In the genomic region with DNA sequence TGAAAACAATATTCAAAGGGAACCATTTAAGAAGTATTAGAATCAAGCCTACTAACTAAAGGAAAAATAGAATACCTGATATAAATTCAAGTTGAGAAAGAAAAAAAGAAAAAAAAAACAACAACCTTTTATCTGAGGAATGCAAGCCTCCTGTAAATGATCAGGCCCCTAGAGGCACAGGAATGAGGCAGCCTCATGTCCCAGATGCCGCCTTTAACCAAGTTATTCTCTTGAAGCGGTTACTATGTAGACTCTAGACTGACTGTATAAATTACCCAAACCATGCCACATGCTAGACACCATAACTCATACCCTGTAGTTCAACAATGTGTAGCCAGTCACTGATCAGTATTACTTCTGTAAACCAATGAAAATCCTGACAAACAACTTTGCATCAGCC, we compare ENCODE assay signal across 19 cellular contexts.
DNase-seq lines count a peak whose midpoint lies in the region; FAIRE-seq and TF ChIP-seq lines count a peak whose summit lies in the region.
"Had no signal": no experiment of that assay in that cellular context is flagged by ENCODE, and none has a peak within 500 bp of the region (broad histone marks: within the 10 kb centered on the region; RNA-seq: fewer than 3 reads in every experiment).

No MANE protein-coding gene starts in this region.

- H2BK120ac ChIP-seq in H1 (replicated peaks; ENCODE audit: low read depth, low read length), result no peak overlapping the region

- no peak overlapping the region for H3K23ac ChIP-seq in H1 (ENCODE audit: insufficient read length)

- CTCF ChIA-PET in H1 (lab: Charles Lee; ENCODE audit: partially characterized antibody), result interaction anchor here (1.1 kb wide), 1 partner anchor 11 kb away, joined by 5 read pairs; no protein-coding TSS in a partner anchor

- H3K27ac ChIP-seq in H1 (ENCODE audit: low read depth, low read length) (no peak overlapping the region), right atrium auricular region (no peak overlapping the region)
- H3K27ac ChIP-seq: BLaER1 had no signal

- TF ChIP-seq CTCF in H1 (IDR thresholded peaks at IDR 0.05; ENCODE audit: control extremely low read depth in 1 of 3, insufficient read depth in 1 of 3, low read depth in 1 of 3, low read length in 3 of 3) (no peak), mesothelial cell of epicardium (IDR thresholded peaks at IDR 0.05; ENCODE audit: unreplicated experiment) (no peak), right atrium auricular region (IDR thresholded peaks at IDR 0.05) (no peak)

- H3K79me1 ChIP-seq in H1 (ENCODE audit: low read depth, low read length), result no peaks in the 10 kb centered on the region

- H2BK5ac ChIP-seq in H1 (ENCODE audit: low read depth, low read length), result no peak overlapping the region

- no peak overlapping the region for H3K18ac ChIP-seq in H1 (ENCODE audit: extremely low read depth, low read length)

- no peak overlapping the region for H2BK20ac ChIP-seq in H1 (ENCODE audit: low read length)

- H3K4me1 ChIP-seq in ES-I3 (ENCODE audit: insufficient read depth, low read length) (peaks cover 8% of the 10 kb centered on the region), H1 (replicated peaks in 1 of 4; ENCODE audit: control insufficient read depth in 3 of 4, insufficient read depth in 4 of 4, low read length in 3 of 4) (peaks cover 0 to 3% (median 0%) of the 10 kb centered on the region in 4 experiments; a peak in 1 of 7 replicates), right atrium auricular region (no peaks in the 10 kb centered on the region)
- H3K4me1 ChIP-seq: BLaER1 had no signal

- no peaks in the 10 kb centered on the region for H3K79me2 ChIP-seq in H1 (ENCODE audit: control insufficient read depth in 1 of 2, insufficient read depth in 2 of 2, low read length in 2 of 2)

- no peak overlapping the region for H4K5ac ChIP-seq in H1 (ENCODE audit: insufficient read length, low read depth, low read length)

- H3K9me3 ChIP-seq in ES-I3 (ENCODE audit: control insufficient read depth, insufficient read depth, low read length) (no peaks in the 10 kb centered on the region), H1 (ENCODE audit: insufficient read depth in 2 of 2, low read depth in 1 of 2, low read length in 1 of 2) (no peaks in the 10 kb centered on the region), right atrium auricular region (no peaks in the 10 kb centered on the region)
- H3K9me3 ChIP-seq: BLaER1, HAP-1 had no signal

- POLR2A ChIA-PET in H1 (lab: Charles Lee; ENCODE audit: partially characterized antibody), result interaction anchor here (1.0 kb wide), 1 partner anchor 10 kb away, joined by 3 read pairs; no protein-coding TSS in a partner anchor

- H3K27me3 ChIP-seq in H1 (replicated peaks in 1 of 4; ENCODE audit: control insufficient read depth in 3 of 4, extremely low read depth in 1 of 4, insufficient read depth in 3 of 4, low read length in 3 of 4) (no peaks in the 10 kb centered on the region), right atrium auricular region (no peaks in the 10 kb centered on the region)
- H3K27me3 ChIP-seq: BLaER1 had no signal

- no peak for TF ChIP-seq RAD21 in H1 (IDR thresholded peaks at IDR 0.05 in 1 of 2, conservative IDR thresholded peaks at IDR 0.05 in 1 of 2; ENCODE audit: low read depth in 2 of 2, low read length in 2 of 2)

- peaks cover 24% of the 10 kb centered on the region for H3K4me1 Mint-ChIP-seq in mesothelial cell of epicardium
- H3K4me1 Mint-ChIP-seq: CD14-positive monocyte; CD4-positive, alpha-beta memory T cell; IgD-negative memory B cell had no signal

- H2BK15ac ChIP-seq in H1 (ENCODE audit: low read length), result no peak overlapping the region

- H3K23me2 ChIP-seq in H1 (ENCODE audit: low read depth, low read length), result no peaks in the 10 kb centered on the region

- no peak overlapping the region for H3K4ac ChIP-seq in H1 (replicated peaks; ENCODE audit: insufficient read length, low read depth, low read length)

- H2AFZ ChIP-seq in H1 (ENCODE audit: low read length), result no peak overlapping the region; the same call in 1 of the 2 replicates

- H3K27me3 Mint-ChIP-seq in mesothelial cell of epicardium (ENCODE audit: low read depth), result no peaks in the 10 kb centered on the region
- H3K27me3 Mint-ChIP-seq: CD4-positive, alpha-beta memory T cell; IgD-negative memory B cell had no signal

- WGBS in H1 (ENCODE audit: extremely low coverage in 1 of 2, insufficient coverage in 1 of 2, insufficient read length in 1 of 2, insufficient replicate concordance in 2 of 2, low coverage in 1 of 2, low lambda C conversion rate in 2 of 2, missing lambda C conversion rate in 1 of 2), 2 experiments, result 93% methylated on average over 2 of the region's 2 CpGs; no CpG with 5 or more reads in 1 of the 2 experiments

- no peak overlapping the region for H3K14ac ChIP-seq in H1 (ENCODE audit: insufficient read length)

- no peak overlapping the region for H2BK12ac ChIP-seq in H1 (ENCODE audit: low read depth, low read length)

- TF ChIP-seq EP300 in H1 (IDR thresholded peaks at IDR 0.05; ENCODE audit: borderline replicate concordance in 1 of 2, low read depth in 2 of 2, low read length in 2 of 2), result no peak

- DNase-seq in DMS 273 (lab: John Stamatoyannopoulos, UW; ENCODE audit: unreplicated experiment) (peak; percentile 34), H1 (ENCODE audit: low read depth in 1 of 2, low spot score in 2 of 2) (no peak), mesothelial cell of epicardium (ENCODE audit: low spot score in 2 of 2, unreplicated experiment in 2 of 2) (no peak), NCI-H82 treated with DMSO at 0.1 percent for 48 hours (lab: John Stamatoyannopoulos, UW; ENCODE audit: unreplicated experiment) (no peak), right atrium auricular region (ENCODE audit: low spot score) (no peak), foreskin melanocyte (no peak)
- no peak for DNase-seq in effector CD8-positive, alpha-beta T cell (lab: John Stamatoyannopoulos, UW)
- DNase-seq: 8988T; CD4-positive, alpha-beta memory T cell; DMS53; DND-41; EL; GDM1 had no signal

- no peak for TF ChIP-seq POLR2A in H1 (IDR thresholded peaks at IDR 0.05; ENCODE audit: control extremely low read depth in 1 of 2, low read depth in 2 of 2, low read length in 2 of 2)

- no peak overlapping the region for H3K4me3 Mint-ChIP-seq in mesothelial cell of epicardium
- H3K4me3 Mint-ChIP-seq: CD14-positive monocyte; CD4-positive, alpha-beta memory T cell; IgD-negative memory B cell had no signal

- no peak overlapping the region for H4K91ac ChIP-seq in H1 (replicated peaks; ENCODE audit: insufficient read length, low read length)

- no peak overlapping the region for H3K4me2 ChIP-seq in H1 (ENCODE audit: insufficient read depth in 1 of 2, low read depth in 2 of 2, low read length in 2 of 2)
- H3K4me2 ChIP-seq: BLaER1 had no signal

- H3K9ac ChIP-seq in ES-I3 (ENCODE audit: low read depth, low read length), result peak overlapping the region; percentile 15; the same call in 1 of the 2 replicates
- no peak overlapping the region for H3K9ac ChIP-seq in H1 (replicated peaks in 1 of 4; ENCODE audit: extremely low read depth in 1 of 4, low read depth in 3 of 4, low read length in 3 of 4)
- H3K9ac ChIP-seq: BLaER1 had no signal

- H3K36me3 ChIP-seq in ES-I3 (ENCODE audit: insufficient read depth, low read length) (no peaks in the 10 kb centered on the region), H1 (ENCODE audit: control insufficient read depth in 2 of 4, insufficient read depth in 4 of 4, low read length in 3 of 4) (no peaks in the 10 kb centered on the region), right atrium auricular region (no peaks in the 10 kb centered on the region)
- H3K36me3 ChIP-seq: BLaER1, HAP-1 had no signal

- H3K27ac Mint-ChIP-seq in mesothelial cell of epicardium, result peak overlapping the region; percentile 4
- H3K27ac Mint-ChIP-seq: CD14-positive monocyte; CD4-positive, alpha-beta memory T cell; IgD-negative memory B cell had no signal

- no peak overlapping the region for H2AK5ac ChIP-seq in H1 (ENCODE audit: low read depth, low read length)

- no peaks in the 10 kb centered on the region for H3K36me3 Mint-ChIP-seq in mesothelial cell of epicardium
- H3K36me3 Mint-ChIP-seq: CD14-positive monocyte; CD4-positive, alpha-beta memory T cell; IgD-negative memory B cell had no signal

- H4K20me1 ChIP-seq in H1 (replicated peaks in 1 of 2; ENCODE audit: control insufficient read depth in 1 of 2, insufficient read depth in 2 of 2, low read length in 2 of 2), result no peaks in the 10 kb centered on the region
- H4K20me1 ChIP-seq: BLaER1 had no signal

- H3K4me3 ChIP-seq in H1 (ENCODE audit: extremely low read depth in 1 of 4, insufficient read depth in 2 of 4, low read depth in 3 of 4, low read length in 4 of 4) (no peak overlapping the region), right atrium auricular region (no peak overlapping the region)
- H3K4me3 ChIP-seq: BLaER1, HAP-1 had no signal

- no peak overlapping the region for H4K8ac ChIP-seq in H1 (ENCODE audit: extremely low read depth, insufficient read depth, low read length)

- no peak overlapping the region for H3K56ac ChIP-seq in H1 (replicated peaks; ENCODE audit: insufficient read length, low read depth, low read length)

- peaks cover 8% of the 10 kb centered on the region for H3K9me3 Mint-ChIP-seq in mesothelial cell of epicardium
- H3K9me3 Mint-ChIP-seq: IgD-negative memory B cell had no signal

- no peak for FAIRE-seq in H1 (lab: Jason Lieb, UNC)
- FAIRE-seq: HepG2 had no signal

TF ChIP-seq in H1, 55 proteins besides CTCF, POLR2A, EP300 and RAD21:
- TF ChIP-seq CREB1 (IDR thresholded peaks at IDR 0.05) (no peak), JUN (IDR thresholded peaks at IDR 0.05; ENCODE audit: low read depth, low read length) (no peak), SP4 (IDR thresholded peaks at IDR 0.05; ENCODE audit: low read length) (no peak), HDAC6 (IDR thresholded peaks at IDR 0.05; ENCODE audit: low read depth, low read length) (no peak)
- TF ChIP-seq, protein P1, sequence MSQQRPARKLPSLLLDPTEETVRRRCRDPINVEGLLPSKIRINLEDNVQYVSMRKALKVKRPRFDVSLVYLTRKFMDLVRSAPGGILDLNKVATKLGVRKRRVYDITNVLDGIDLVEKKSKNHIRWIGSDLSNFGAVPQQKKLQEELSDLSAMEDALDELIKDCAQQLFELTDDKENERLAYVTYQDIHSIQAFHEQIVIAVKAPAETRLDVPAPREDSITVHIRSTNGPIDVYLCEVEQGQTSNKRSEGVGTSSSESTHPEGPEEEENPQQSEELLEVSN (IDR thresholded peaks at IDR 0.05), result peak; percentile 52; the same call in 1 of the 2 replicates
